Comparison of ENCODE assay signal across 7 cellular contexts in the genomic region with DNA sequence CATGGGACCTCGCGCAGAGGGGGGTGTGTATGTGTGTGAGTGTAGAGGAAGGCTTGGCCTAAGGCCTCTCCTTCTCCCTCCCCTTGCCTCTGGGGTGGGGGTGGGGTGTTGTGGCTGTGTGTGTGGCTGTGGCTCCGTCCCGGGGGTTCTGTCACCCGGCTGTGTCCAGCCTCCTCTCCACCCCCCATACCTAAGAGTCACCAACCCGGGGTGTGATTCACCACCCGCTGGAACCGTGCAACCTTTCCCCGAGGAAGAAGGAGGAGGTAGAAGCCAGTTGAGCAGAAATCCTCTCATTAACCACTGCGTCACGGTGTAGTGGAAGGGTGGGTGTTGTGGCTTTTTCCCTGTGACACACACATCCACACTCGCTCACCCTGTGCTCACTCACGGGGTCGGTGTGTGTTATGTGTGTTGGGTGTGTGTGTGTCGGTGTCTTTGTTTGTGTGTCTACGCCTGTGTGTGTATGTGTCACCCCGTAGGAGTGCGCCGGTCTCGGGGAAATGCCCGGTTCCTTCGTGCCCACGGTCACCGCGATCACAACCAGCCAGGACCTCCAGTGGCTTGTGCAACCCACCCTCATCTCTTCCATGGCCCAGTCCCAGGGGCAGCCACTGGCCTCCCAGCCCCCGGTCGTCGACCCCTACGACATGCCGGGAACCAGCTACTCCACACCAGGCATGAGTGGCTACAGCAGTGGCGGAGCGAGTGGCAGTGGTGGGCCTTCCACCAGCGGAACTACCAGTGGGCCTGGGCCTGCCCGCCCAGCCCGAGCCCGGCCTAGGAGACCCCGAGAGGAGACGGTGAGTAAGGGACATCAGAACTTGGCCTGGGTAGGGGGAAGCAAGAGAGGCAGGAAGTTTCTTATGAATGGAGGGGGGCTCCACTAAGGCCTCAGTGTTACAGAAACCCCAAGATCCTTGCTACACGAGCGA. TPM values are rescaled to one million over a fixed set of nuclear protein-coding genes. Genes with fewer than 3 reads are reported as not detected.
A peak's percentile ranks its signal among the peaks of the same experiment; 100 is the strongest.
DNase-seq lines count a peak whose midpoint lies in the region; ATAC-seq and TF ChIP-seq lines count a peak whose summit lies in the region.

No MANE protein-coding gene starts in this region.

- H3K4me1 ChIP-seq in HUES48 (ENCODE audit: control insufficient read depth, insufficient read depth, low read length) (peaks cover 4% of the 10 kb centered on the region; the same call in 1 of the 2 replicates), fibroblast of lung (ENCODE audit: control insufficient read depth, extremely low read depth, insufficient read depth, low read length) (peaks cover 8% of the 10 kb centered on the region), rectal smooth muscle tissue (ENCODE audit: control insufficient read depth, insufficient read depth, low read length) (peaks cover 13% of the 10 kb centered on the region)

- H3K4me3 ChIP-seq in HUES48 (ENCODE audit: low read depth, low read length) (peak overlapping the region; percentile 86), fibroblast of lung (replicated peaks in 1 of 4; ENCODE audit: control extremely low read depth in 1 of 4, insufficient read depth in 1 of 4, low read depth in 3 of 4, low read length in 4 of 4) (peak overlapping the region; percentile 79 to 90 (median 86)), rectal smooth muscle tissue (ENCODE audit: low read length) (peak overlapping the region; percentile 99)

- H3K36me3 ChIP-seq in HUES48 (ENCODE audit: control insufficient read depth, insufficient read depth, low read length): no peaks in the 10 kb centered on the region
- no peaks in the 10 kb centered on the region for H3K36me3 ChIP-seq in fibroblast of lung (ENCODE audit: control insufficient read depth, insufficient read depth, low read length)
- H3K36me3 ChIP-seq in rectal smooth muscle tissue (ENCODE audit: control insufficient read depth, insufficient read depth, low read length): peaks cover 2% of the 10 kb centered on the region

- H3K9me3 Mint-ChIP-seq in activated CD4-positive, alpha-beta T cell treated with anti-CD3 and anti-CD28 coated beads, Interleukin-2, amount 10 ng/mL, durations not matched to agents 24 days and 14 days: no peaks in the 10 kb centered on the region

- H3K36me3 Mint-ChIP-seq in activated CD4-positive, alpha-beta T cell treated with anti-CD3 and anti-CD28 coated beads, Interleukin-2, amount 10 ng/mL, durations not matched to agents 24 days and 14 days (ENCODE audit: low read depth): peaks cover 30% of the 10 kb centered on the region

- DNase-seq in activated CD4-positive, alpha-beta T cell treated with anti-CD3 and anti-CD28 coated beads, Interleukin-2, amount 10 ng/mL, durations not matched to agents 24 days and 14 days: peak; percentile 87
- DNase-seq in fibroblast of lung (ENCODE audit: low read depth in 2 of 2) (peak in 1 of 2 donors; percentile 91), GM19238 (ENCODE audit: insufficient read length, low spot score) (no peak), NCI-H226 (no peak)

- peak overlapping the region; percentile 49 for H3K4me2 ChIP-seq in fibroblast of lung (ENCODE audit: extremely low read depth, insufficient read depth, low read length)

- peaks cover 49% of the 10 kb centered on the region for H3K79me2 ChIP-seq in fibroblast of lung (ENCODE audit: control insufficient read depth, insufficient read depth, low read length)

- H2AFZ ChIP-seq in fibroblast of lung (ENCODE audit: low read length): no peak overlapping the region

- peak overlapping the region; percentile 94 for H3K27ac Mint-ChIP-seq in activated CD4-positive, alpha-beta T cell treated with anti-CD3 and anti-CD28 coated beads, Interleukin-2, amount 10 ng/mL, durations not matched to agents 24 days and 14 days

- H4K20me1 ChIP-seq in fibroblast of lung (ENCODE audit: control insufficient read depth, extremely low read depth, insufficient read depth, low read length): no peaks in the 10 kb centered on the region

- H3K27ac ChIP-seq in HUES48 (ENCODE audit: low read depth, low read length): no peak overlapping the region
- H3K27ac ChIP-seq in fibroblast of lung (ENCODE audit: insufficient read depth, low read length): peak overlapping the region; percentile 95
- H3K27ac ChIP-seq in rectal smooth muscle tissue (ENCODE audit: low read depth, low read length): peak overlapping the region; percentile 89

- H3K9me3 ChIP-seq in HUES48 (ENCODE audit: control insufficient read depth, insufficient read depth, low read length) (no peaks in the 10 kb centered on the region), fibroblast of lung (ENCODE audit: control insufficient read depth, insufficient read depth, low read depth, low read length) (no peaks in the 10 kb centered on the region)

- H3K27me3 ChIP-seq in HUES48 (ENCODE audit: control insufficient read depth, insufficient read depth, low read length): peaks cover 15% of the 10 kb centered on the region
- no peaks in the 10 kb centered on the region for H3K27me3 ChIP-seq in fibroblast of lung (ENCODE audit: control insufficient read depth, insufficient read depth, low read length)
- H3K27me3 ChIP-seq in rectal smooth muscle tissue (ENCODE audit: control insufficient read depth, insufficient read depth, low read length): no peaks in the 10 kb centered on the region

- no peak overlapping the region for H3K9ac ChIP-seq in HUES48 (ENCODE audit: low read depth, low read length)
- H3K9ac ChIP-seq in fibroblast of lung (ENCODE audit: insufficient read depth, low read length): peak overlapping the region; percentile 93
- H3K9ac ChIP-seq in rectal smooth muscle tissue (ENCODE audit: low read length): peak overlapping the region; percentile 98

- intact Hi-C loops in activated CD4-positive, alpha-beta T cell treated with anti-CD3 and anti-CD28 coated beads, Interleukin-2, amount 10 ng/mL, durations not matched to agents 24 days and 14 days (cut with micrococcal nuclease): no loop called here

- H3K4me1 Mint-ChIP-seq in activated CD4-positive, alpha-beta T cell treated with anti-CD3 and anti-CD28 coated beads, Interleukin-2, amount 10 ng/mL, durations not matched to agents 24 days and 14 days: peaks cover 35% of the 10 kb centered on the region

- peak overlapping the region; percentile 86 for H3K4me3 Mint-ChIP-seq in activated CD4-positive, alpha-beta T cell treated with anti-CD3 and anti-CD28 coated beads, Interleukin-2, amount 10 ng/mL, durations not matched to agents 24 days and 14 days

- H3K27me3 Mint-ChIP-seq in activated CD4-positive, alpha-beta T cell treated with anti-CD3 and anti-CD28 coated beads, Interleukin-2, amount 10 ng/mL, durations not matched to agents 24 days and 14 days: peaks cover 51% of the 10 kb centered on the region

- no peak for ATAC-seq in HG03175 (IDR thresholded peaks at IDR 0.05; ENCODE audit: unreplicated experiment)

- no peak for TF ChIP-seq CTCF in fibroblast of lung (conservative IDR thresholded peaks at IDR 0.05 in 1 of 2, IDR thresholded peaks at IDR 0.05 in 1 of 2; ENCODE audit: low read depth in 1 of 2, low read length in 2 of 2)

RNA-seq across cellular contexts. Expression of a gene that starts 2.6 kb away (rescaled TPM):
- total RNA-seq in activated CD4-positive, alpha-beta T cell treated with anti-CD3 and anti-CD28 coated beads, Interleukin-2, amount 10 ng/mL, durations not matched to agents 24 days and 14 days: 11.3 TPM in 2 replicates
- 9.5 and 24.9 TPM in 2 replicates for total RNA-seq in fibroblast of lung
- 2.8 and 48.6 TPM in 2 replicates for polyA plus RNA-seq in fibroblast of lung
- 4.6 and 43.1 TPM in 2 replicates for polyA plus RNA-seq in fibroblast of lung (2012)
- polyA minus RNA-seq in fibroblast of lung (ENCODE audit: low replicate concordance): 20.3 and 218 TPM in 2 replicates

RNA-seq across cellular contexts. Expression of a gene that starts 26.4 kb away (rescaled TPM):
- 2.6 and 2.8 TPM in 2 replicates for total RNA-seq in activated CD4-positive, alpha-beta T cell treated with anti-CD3 and anti-CD28 coated beads, Interleukin-2, amount 10 ng/mL, durations not matched to agents 24 days and 14 days
- total RNA-seq in fibroblast of lung: 5.1 and 7.9 TPM in 2 replicates
- polyA plus RNA-seq in fibroblast of lung: 8.9 and 11.7 TPM in 2 replicates
- 19.8 and 23.8 TPM in 2 replicates for polyA plus RNA-seq in fibroblast of lung (2012)
- 15.0 and 45.2 TPM in 2 replicates for polyA minus RNA-seq in fibroblast of lung (ENCODE audit: low replicate concordance)

RNA-seq across cellular contexts. Expression of a gene that starts 27.8 kb away (rescaled TPM):
- 1.3 and 1.9 TPM in 2 replicates for total RNA-seq in activated CD4-positive, alpha-beta T cell treated with anti-CD3 and anti-CD28 coated beads, Interleukin-2, amount 10 ng/mL, durations not matched to agents 24 days and 14 days
- total RNA-seq in fibroblast of lung: 1.8 and 2.8 TPM in 2 replicates
- 2.3 and 2.6 TPM in 2 replicates for polyA plus RNA-seq in fibroblast of lung
- 3.1 and 3.2 TPM in 2 replicates for polyA plus RNA-seq in fibroblast of lung (2012)
- polyA minus RNA-seq in fibroblast of lung (ENCODE audit: low replicate concordance): not detected in 2 replicates

RNA-seq across cellular contexts. Expression of a gene that starts 36.9 kb away (rescaled TPM):
- 215 and 219 TPM in 2 replicates for total RNA-seq in activated CD4-positive, alpha-beta T cell treated with anti-CD3 and anti-CD28 coated beads, Interleukin-2, amount 10 ng/mL, durations not matched to agents 24 days and 14 days
- 33.1 and 40.3 TPM in 2 replicates for total RNA-seq in fibroblast of lung
- polyA plus RNA-seq in fibroblast of lung: 62.3 and 67.9 TPM in 2 replicates
- polyA plus RNA-seq in fibroblast of lung (2012): 74.5 and 87.1 TPM in 2 replicates
- 70.0 and 82.2 TPM in 2 replicates for polyA minus RNA-seq in fibroblast of lung (ENCODE audit: low replicate concordance)

RNA-seq across cellular contexts. Expression of a gene that starts 46.7 kb away (rescaled TPM):
- total RNA-seq in activated CD4-positive, alpha-beta T cell treated with anti-CD3 and anti-CD28 coated beads, Interleukin-2, amount 10 ng/mL, durations not matched to agents 24 days and 14 days: 123 and 124 TPM in 2 replicates
- total RNA-seq in fibroblast of lung: 81.1 and 81.4 TPM in 2 replicates
- 49.3 and 69.6 TPM in 2 replicates for polyA plus RNA-seq in fibroblast of lung
- 104 and 125 TPM in 2 replicates for polyA plus RNA-seq in fibroblast of lung (2012)
- polyA minus RNA-seq in fibroblast of lung (ENCODE audit: low replicate concordance): 181 and 256 TPM in 2 replicates
